In the genomic region with DNA sequence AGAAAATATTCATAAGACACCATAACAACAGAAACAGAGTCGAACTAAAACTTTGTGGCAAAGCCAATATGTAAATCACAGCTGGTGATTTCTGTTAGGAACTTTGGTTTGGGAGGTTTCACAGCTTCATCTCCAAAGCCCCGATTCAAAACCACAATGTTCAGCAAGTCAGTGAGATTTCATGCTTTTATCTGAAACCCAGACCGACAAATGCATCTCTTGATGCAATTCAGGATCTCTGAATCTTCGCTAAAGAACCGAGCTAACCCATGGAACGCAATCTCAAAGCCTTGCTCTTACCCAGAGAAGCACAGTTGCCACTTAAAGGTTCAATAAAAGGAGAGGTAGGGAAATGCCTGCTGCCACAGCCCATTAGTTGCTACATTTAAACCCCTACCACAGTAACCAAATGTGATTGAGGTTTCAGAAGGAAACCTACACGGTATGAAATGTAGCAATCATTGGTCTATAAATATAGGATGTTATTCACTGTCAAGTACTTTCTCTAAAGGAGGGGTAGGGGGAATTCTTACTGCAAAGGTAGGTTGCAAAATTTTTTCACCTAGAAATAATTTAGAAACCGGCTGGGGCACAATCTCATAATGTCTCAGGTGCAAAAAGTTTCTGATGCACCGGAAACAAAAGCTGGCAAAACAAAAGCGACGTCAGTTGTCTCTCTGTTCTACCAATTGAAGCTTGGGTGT, we compare ENCODE assay signal across 9 cellular contexts.
DNase-seq lines count a peak whose midpoint lies in the region; ATAC-seq and TF ChIP-seq lines count a peak whose summit lies in the region.
"Had no signal": no experiment of that assay in that cellular context is flagged by ENCODE, and none has a peak within 500 bp of the region (broad histone marks: within the 10 kb centered on the region; RNA-seq: fewer than 3 reads in every experiment).

No MANE protein-coding gene starts in this region.

- H3K27me3 ChIP-seq in CD8-positive, alpha-beta T cell (ENCODE audit: insufficient read depth, low read length): peaks cover 3% of the 10 kb centered on the region
- H3K27me3 ChIP-seq in colonic mucosa (no peaks in the 10 kb centered on the region), lower lobe of right lung (ENCODE audit: low read depth) (no peaks in the 10 kb centered on the region)

- no peak overlapping the region for H3K9ac ChIP-seq in colonic mucosa (ENCODE audit: low read depth in 2 of 2, low read length in 2 of 2)

- peak in 3 of 7 experiments; percentile 10 to 56 (median 41) for DNase-seq in CD8-positive, alpha-beta T cell
- DNase-seq in central memory CD4-positive, alpha-beta T cell: peak; percentile 74
- DNase-seq in colonic mucosa (no peak), mucosa of gallbladder (ENCODE audit: low spot score) (no peak), lower lobe of right lung (no peak), occipital lobe (lab: John Stamatoyannopoulos, UW) (no peak)

- peaks cover 62% of the 10 kb centered on the region for H3K4me1 Mint-ChIP-seq in CD8-positive, alpha-beta T cell (ENCODE audit: low read depth)

- peak overlapping the region; percentile 97 for H3K27ac Mint-ChIP-seq in CD8-positive, alpha-beta T cell
- H3K27ac Mint-ChIP-seq: brain had no signal

- POLR2A ChIA-PET in CD8-positive, alpha-beta T cell (lab: Charles Lee): interaction anchor here (0.9 to 2.1 kb wide), 3 partner anchors 11 to 59 kb away, joined by 3 to 4 read pairs (median 3); no protein-coding TSS in a partner anchor

- H3K4me3 ChIP-seq in CD8-positive, alpha-beta T cell (ENCODE audit: low read depth, low read length): peak overlapping the region; percentile 37
- H3K4me3 ChIP-seq in colonic mucosa: no peak overlapping the region
- no peak overlapping the region for H3K4me3 ChIP-seq in lower lobe of right lung

- peak overlapping the region; percentile 64 for H3K27ac ChIP-seq in CD8-positive, alpha-beta T cell (ENCODE audit: low read depth, low read length)
- H3K27ac ChIP-seq in colonic mucosa (no peak overlapping the region), lower lobe of right lung (no peak overlapping the region)

- CTCF ChIA-PET in CD8-positive, alpha-beta T cell (lab: Charles Lee): no interaction called here

- ATAC-seq in CD8-positive, alpha-beta T cell: peak; percentile 78
- peak; percentile 62 for ATAC-seq in GM19397 (IDR thresholded peaks at IDR 0.05; ENCODE audit: unreplicated experiment)
- ATAC-seq in HG03280 (IDR thresholded peaks at IDR 0.05; ENCODE audit: unreplicated experiment): peak; percentile 49
- ATAC-seq in lower lobe of right lung: no peak

- peaks cover 45% of the 10 kb centered on the region for H3K4me1 ChIP-seq in CD8-positive, alpha-beta T cell (ENCODE audit: insufficient read depth, low read length)
- H3K4me1 ChIP-seq in colonic mucosa: no peaks in the 10 kb centered on the region
- no peaks in the 10 kb centered on the region for H3K4me1 ChIP-seq in lower lobe of right lung

- intact Hi-C loops in CD8-positive, alpha-beta T cell (cut with DNase I, micrococcal nuclease): loop anchor here in 1 of 2 experiments (10.0 kb wide), 1 partner anchor 1071 kb away; no protein-coding TSS in a partner anchor
- intact Hi-C loops in colonic mucosa (cut with DNase I) (no loop called here), lower lobe of right lung (cut with DNase I) (no loop called here)

- H3K9me3 Mint-ChIP-seq in CD8-positive, alpha-beta T cell: no peaks in the 10 kb centered on the region
- H3K9me3 Mint-ChIP-seq: brain had no signal

- H3K27me3 Mint-ChIP-seq in CD8-positive, alpha-beta T cell (ENCODE audit: low read depth): peaks cover 8% of the 10 kb centered on the region

- H3K9me3 ChIP-seq in CD8-positive, alpha-beta T cell (ENCODE audit: low read length): no peaks in the 10 kb centered on the region
- H3K9me3 ChIP-seq in colonic mucosa: no peaks in the 10 kb centered on the region
- no peaks in the 10 kb centered on the region for H3K9me3 ChIP-seq in lower lobe of right lung

- TF ChIP-seq CTCF in CD8-positive, alpha-beta T cell (IDR thresholded peaks at IDR 0.05): no peak
- TF ChIP-seq CTCF in colonic mucosa (IDR thresholded peaks at IDR 0.05) (no peak), lower lobe of right lung (IDR thresholded peaks at IDR 0.05) (no peak)

- H3K36me3 ChIP-seq in CD8-positive, alpha-beta T cell (ENCODE audit: insufficient read depth, low read length): no peaks in the 10 kb centered on the region
- H3K36me3 ChIP-seq in colonic mucosa (no peaks in the 10 kb centered on the region), lower lobe of right lung (no peaks in the 10 kb centered on the region)

- no peaks in the 10 kb centered on the region for H3K36me3 Mint-ChIP-seq in CD8-positive, alpha-beta T cell
- H3K36me3 Mint-ChIP-seq: brain had no signal

- H3K4me3 Mint-ChIP-seq in CD8-positive, alpha-beta T cell: peak overlapping the region; percentile 73
- H3K4me3 Mint-ChIP-seq: brain had no signal

Comparison
In these comparisons a context has a peak if more than half of its experiments do, and no peak if none do; other contexts are left out.
1. ATAC-seq: peak in CD8-positive, alpha-beta T cell (single experiment), GM19397 (single experiment) and HG03280 (single experiment); none in lower lobe of right lung (0 of 2).